In genomic region chr20:45576995-45577394, GRCh38 we compare ENCODE assay signal across 1 cellular context.
TF ChIP-seq lines count a peak whose summit lies in the region.

No MANE protein-coding gene starts in this region.

TF ChIP-seq in HepG2, 621 proteins besides CTCF, POLR2A, EP300 and RAD21:
- TF ChIP-seq HDAC1 (CRISPR knock-in tag; IDR thresholded peaks at IDR 0.05), result no peak
- 0 out of 2 replicates have a peak, but pooled peaks have one; percentile 17 for TF ChIP-seq MAFF (IDR thresholded peaks at IDR 0.05; ENCODE audit: low read depth, low read length)
- no peak for TF ChIP-seq ZBTB7B (CRISPR knock-in tag; IDR thresholded peaks at IDR 0.05)
- peak; percentile 25 for TF ChIP-seq TEAD3 (CRISPR knock-in tag; optimal IDR thresholded peaks at IDR 0.05; ENCODE audit: borderline replicate concordance)
- TF ChIP-seq HNRNPLL (IDR thresholded peaks at IDR 0.05; ENCODE audit: low read depth, low read length, poor library complexity, severe bottlenecking), result no peak
